ENCODE assay signal across 10 cellular contexts in the genomic region with DNA sequence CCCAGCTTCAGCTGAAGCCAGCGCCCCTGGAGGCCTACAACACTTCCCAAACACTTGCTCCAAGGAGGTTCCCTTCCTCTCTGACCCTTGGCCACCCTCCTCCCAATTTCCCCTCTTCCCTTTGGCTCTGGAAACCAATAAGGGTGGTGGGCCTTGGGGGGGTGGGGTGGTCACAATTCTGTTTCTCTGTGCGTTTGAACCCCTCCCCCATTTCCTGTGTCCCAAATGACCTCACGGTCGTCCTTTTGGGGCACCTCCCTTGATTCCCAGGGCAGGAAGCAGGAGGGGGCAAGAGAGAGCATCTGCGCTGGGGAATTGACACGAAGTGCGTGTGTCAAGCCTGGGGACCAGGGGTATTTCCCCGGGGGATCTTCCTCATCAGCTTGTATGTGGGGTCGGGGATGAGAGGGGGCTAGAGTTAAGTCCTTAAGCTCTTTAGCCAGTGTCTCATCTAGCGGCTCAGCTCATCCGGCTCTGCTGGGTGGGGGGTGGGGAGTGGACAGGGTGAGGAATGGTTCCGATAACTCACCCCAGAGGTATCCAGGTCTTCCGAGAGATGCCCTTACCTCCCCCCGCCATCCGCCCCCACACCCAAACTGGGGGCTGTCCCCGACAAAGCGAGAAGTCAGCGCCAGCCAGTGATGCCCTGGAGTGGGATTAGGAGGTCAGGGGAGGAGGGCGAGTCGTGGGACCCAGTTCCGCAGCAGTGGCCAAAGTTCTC. TPM values are rescaled to one million over a fixed set of nuclear protein-coding genes. Genes with fewer than 3 reads are reported as not detected.
A peak's percentile ranks its signal among the peaks of the same experiment; 100 is the strongest.
DNase-seq lines count a peak whose midpoint lies in the region; ATAC-seq, FAIRE-seq and TF ChIP-seq lines count a peak whose summit lies in the region.
"Had no signal": no experiment of that assay in that cellular context is flagged by ENCODE, and none has a peak within 500 bp of the region (broad histone marks: within the 10 kb centered on the region; RNA-seq: fewer than 3 reads in every experiment).

No MANE protein-coding gene starts in this region.

- 19% methylated on average over 14 of the region's 21 CpGs for WGBS in HepG2 (ENCODE audit: low lambda C conversion rate)
- WGBS in transverse colon (ENCODE audit: low coverage in 1 of 2), 2 donors, result 38 to 71% methylated on average over 1 to 16 of the region's 21 CpGs
- WGBS in SK-N-SH (ENCODE audit: low lambda C conversion rate), result 94% methylated on average over 13 of the region's 21 CpGs

- H3K36me3 ChIP-seq in HepG2 (replicated peaks in 1 of 2; ENCODE audit: control insufficient read depth in 1 of 2, insufficient read depth in 2 of 2, low read length in 2 of 2), result no peaks in the 10 kb centered on the region
- no peaks in the 10 kb centered on the region for H3K36me3 ChIP-seq in transverse colon
- H3K36me3 ChIP-seq in SK-N-SH (replicated peaks in 1 of 2; ENCODE audit: control insufficient read depth in 1 of 2, insufficient read depth in 2 of 2, low read length in 1 of 2), result peaks cover 10 to 17% of the 10 kb centered on the region in 2 experiments

- TF ChIP-seq RAD21 in HepG2 (CRISPR knock-in tag; IDR thresholded peaks at IDR 0.05), result no peak
- no peak for TF ChIP-seq RAD21 in SK-N-SH (IDR thresholded peaks at IDR 0.05; ENCODE audit: low read length)

- H3K9me3 ChIP-seq in HepG2 (ENCODE audit: low read length) (no peaks in the 10 kb centered on the region), transverse colon (no peaks in the 10 kb centered on the region), SK-N-SH (no peaks in the 10 kb centered on the region)

- no peaks in the 10 kb centered on the region for H3K9me2 ChIP-seq in SK-N-SH

- peaks cover 49% of the 10 kb centered on the region for H3K27me3 Mint-ChIP-seq in activated CD8-positive, alpha-beta memory T cell treated with anti-CD3 and anti-CD28 coated beads, Interleukin-2, amount 10 ng/mL, durations not matched to agents 7 days and 5 days
- peaks cover 32% of the 10 kb centered on the region for H3K27me3 Mint-ChIP-seq in activated T-helper 17 cell treated with anti-CD3 and anti-CD28 coated beads, Interleukin-2, amount 50 U/mL, for 72 hours

- peaks cover 62% of the 10 kb centered on the region for H3K4me1 ChIP-seq in HepG2 (ENCODE audit: insufficient read depth, low read length)
- peaks cover 10 to 52% (median 35%) of the 10 kb centered on the region in 4 donors for H3K4me1 ChIP-seq in transverse colon
- H3K4me1 ChIP-seq in SK-N-SH (ENCODE audit: control insufficient read depth in 1 of 2, insufficient read depth in 2 of 2, low read depth in 1 of 2, low read length in 1 of 2), result peaks cover 0 to 13% of the 10 kb centered on the region in 2 experiments; a peak in 2 of 4 replicates

- H4K20me1 ChIP-seq in HepG2 (ENCODE audit: insufficient read depth, low read length) (no peaks in the 10 kb centered on the region), SK-N-SH (ENCODE audit: insufficient read depth) (peaks cover 5% of the 10 kb centered on the region; the same call in 1 of the 2 replicates)

- H3K4me1 Mint-ChIP-seq in activated CD8-positive, alpha-beta memory T cell treated with anti-CD3 and anti-CD28 coated beads, Interleukin-2, amount 10 ng/mL, durations not matched to agents 7 days and 5 days, result peaks cover 19% of the 10 kb centered on the region
- H3K4me1 Mint-ChIP-seq in activated T-helper 17 cell treated with anti-CD3 and anti-CD28 coated beads, Interleukin-2, amount 50 U/mL, for 72 hours, result peaks cover 5% of the 10 kb centered on the region

- FAIRE-seq in HepG2 (lab: Jason Lieb, UNC) (no peak), urothelium cell line (lab: Jason Lieb, UNC) (no peak)

- no peak for ATAC-seq in activated CD8-positive, alpha-beta memory T cell treated with anti-CD3 and anti-CD28 coated beads, Interleukin-2, amount 10 ng/mL, durations not matched to agents 7 days and 5 days
- ATAC-seq in activated T-helper 17 cell treated with anti-CD3 and anti-CD28 coated beads, Interleukin-2, amount 50 U/mL, for 72 hours (replicated peaks), result no peak
- ATAC-seq in HepG2, result no peak

- intact Hi-C loops in HepG2 (cut with micrococcal nuclease; ENCODE audit: unreplicated experiment), result loop anchor here (1.0 to 2.0 kb wide), 3 partner anchors 15 to 32 kb away; no protein-coding TSS in a partner anchor
- intact Hi-C loops in transverse colon (cut with DNase I; ENCODE audit: low total_unique reads), result loop anchor here (2.0 to 5.0 kb wide), 2 partner anchors 76 to 89 kb away; a partner anchor contains a TSS

- H3K4me3 ChIP-seq in HepG2 (replicated peaks in 1 of 3; ENCODE audit: insufficient read depth in 1 of 3, low read depth in 2 of 3, low read length in 3 of 3) (peak overlapping the region; percentile 57 to 89 (median 70); a peak in 5 of 6 replicates), transverse colon (peak overlapping the region; percentile 7 to 66 (median 54)), SK-N-SH (ENCODE audit: low read depth in 2 of 2, low read length in 1 of 2) (no peak overlapping the region)

- H3K36me3 Mint-ChIP-seq in activated CD8-positive, alpha-beta memory T cell treated with anti-CD3 and anti-CD28 coated beads, Interleukin-2, amount 10 ng/mL, durations not matched to agents 7 days and 5 days, result no peaks in the 10 kb centered on the region
- H3K36me3 Mint-ChIP-seq in activated T-helper 17 cell treated with anti-CD3 and anti-CD28 coated beads, Interleukin-2, amount 50 U/mL, for 72 hours (ENCODE audit: low read depth), result peaks cover 15% of the 10 kb centered on the region

- TF ChIP-seq POLR2A in HepG2 (IDR thresholded peaks at IDR 0.05; ENCODE audit: insufficient read depth in 1 of 2, low read depth in 2 of 2, low read length in 2 of 2) (no peak), transverse colon (IDR thresholded peaks at IDR 0.05) (no peak)

- H3K27me3 ChIP-seq in HepG2 (ENCODE audit: control insufficient read depth in 1 of 2, insufficient read depth in 2 of 2, low read length in 2 of 2) (peaks cover 0 to 24% of the 10 kb centered on the region in 2 experiments; a peak in 4 of 5 replicates), transverse colon (peaks cover 64% of the 10 kb centered on the region), SK-N-SH (ENCODE audit: insufficient read depth) (no peaks in the 10 kb centered on the region)

- peaks cover 3% of the 10 kb centered on the region for H3F3A ChIP-seq in SK-N-SH (replicated peaks; ENCODE audit: insufficient read depth)

- BruUV-seq in HepG2 (replicated peaks; lab: Mats Ljungman, UMichigan), result no TSS peak

- no peak for TF ChIP-seq CTCF in HepG2 (CRISPR knock-in tag; IDR thresholded peaks at IDR 0.05)
- no peak for TF ChIP-seq CTCF in transverse colon (IDR thresholded peaks at IDR 0.05)
- no peak for TF ChIP-seq CTCF in SK-N-SH (IDR thresholded peaks at IDR 0.05)

- H3K4me3 Mint-ChIP-seq in activated CD8-positive, alpha-beta memory T cell treated with anti-CD3 and anti-CD28 coated beads, Interleukin-2, amount 10 ng/mL, durations not matched to agents 7 days and 5 days, result peak overlapping the region; percentile 74
- peak overlapping the region; percentile 62 for H3K4me3 Mint-ChIP-seq in activated T-helper 17 cell treated with anti-CD3 and anti-CD28 coated beads, Interleukin-2, amount 50 U/mL, for 72 hours

- H3K9me3 Mint-ChIP-seq in activated CD8-positive, alpha-beta memory T cell treated with anti-CD3 and anti-CD28 coated beads, Interleukin-2, amount 10 ng/mL, durations not matched to agents 7 days and 5 days (ENCODE audit: low read depth), result no peaks in the 10 kb centered on the region
- no peaks in the 10 kb centered on the region for H3K9me3 Mint-ChIP-seq in activated T-helper 17 cell treated with anti-CD3 and anti-CD28 coated beads, Interleukin-2, amount 50 U/mL, for 72 hours

- POLR2A ChIA-PET in HepG2 (lab: Yijun Ruan, JAX) (interaction anchor here (2.2 to 3.5 kb wide), 2 partner anchors 10 to 15 kb away, joined by 8 to 16 read pairs; no protein-coding TSS in a partner anchor), SK-N-SH (lab: Yijun Ruan, JAX) (interaction anchor here (0.5 to 0.6 kb wide), 2 partner anchors 9 to 92 kb away, joined by 3 to 4 read pairs; no protein-coding TSS in a partner anchor)

- H3K27ac ChIP-seq in HepG2 (ENCODE audit: extremely low read length, insufficient read depth, low read length) (no peak overlapping the region), transverse colon (peak overlapping the region; percentile 83 to 87 (median 86)), SK-N-SH (ENCODE audit: low read depth in 2 of 2, low read length in 1 of 2) (no peak overlapping the region)

- no peak for DNase-seq in activated CD8-positive, alpha-beta memory T cell treated with anti-CD3 and anti-CD28 coated beads, Interleukin-2, amount 10 ng/mL, durations not matched to agents 7 days and 5 days
- no peak for DNase-seq in activated CD8-positive, alpha-beta memory T cell treated with anti-CD3 and anti-CD28 coated beads, Interleukin-2, amount 50 U/mL, for 48 hours
- DNase-seq in HepG2 (ENCODE audit: low spot score), result no peak
- no peak for DNase-seq in transverse colon
- DNase-seq in SK-N-SH, result no peak
- no peak for DNase-seq in urothelium cell line (ENCODE audit: low spot score)
- no peak for DNase-seq in A172 (ENCODE audit: low spot score)

- TF ChIP-seq EP300 in HepG2 (IDR thresholded peaks at IDR 0.05; ENCODE audit: low read depth in 2 of 2, low read length in 2 of 2) (no peak), HepG2 (CRISPR knock-in tag; IDR thresholded peaks at IDR 0.05; ENCODE audit: borderline replicate concordance) (no peak), transverse colon (IDR thresholded peaks at IDR 0.05; ENCODE audit: low read depth) (no peak), SK-N-SH (IDR thresholded peaks at IDR 0.05; ENCODE audit: borderline replicate concordance in 1 of 2, low read depth in 1 of 2, low read length in 1 of 2) (no peak)

- H3K9ac ChIP-seq in HepG2 (ENCODE audit: insufficient read depth, low read depth, low read length) (no peak overlapping the region), SK-N-SH (no peak overlapping the region)

- H3K4me2 ChIP-seq in HepG2 (ENCODE audit: low read depth, low read length) (peak overlapping the region; percentile 100), SK-N-SH (no peak overlapping the region)

- in situ Hi-C loops in HepG2 (cut with HindIII; ENCODE audit: extremely low pct_ligation_motif_present, low pct_unique_long_range_greater_than_20kb), result loop anchor here (5.0 kb wide), 1 partner anchor 89 kb away; a partner anchor contains a TSS
- in situ Hi-C loops in transverse colon (cut with MboI; ENCODE audit: low pct_ligation_motif_present in 1 of 4, low pct_unique_long_range_greater_than_20kb in 1 of 4, low sequenced_read_pairs in 3 of 4), result loop anchor here (5.0 to 25.0 kb wide), 4 partner anchors 73 to 99 kb away; a partner anchor contains a TSS

- no peaks in the 10 kb centered on the region for H3K79me2 ChIP-seq in HepG2 (ENCODE audit: insufficient read depth, low read length)
- peaks cover 4% of the 10 kb centered on the region; the same call in 1 of the 2 replicates for H3K79me2 ChIP-seq in SK-N-SH (ENCODE audit: insufficient read depth)

- no peak overlapping the region for H2AFZ ChIP-seq in HepG2 (ENCODE audit: low read length)
- no peak overlapping the region for H2AFZ ChIP-seq in SK-N-SH (ENCODE audit: low read depth)

- CTCF ChIA-PET in activated CD8-positive, alpha-beta memory T cell treated with anti-CD3 and anti-CD28 coated beads, Interleukin-2, amount 10 ng/mL, durations not matched to agents 7 days and 5 days (lab: Charles Lee), result interaction anchor here (0.7 to 18.4 kb wide), 8 partner anchors 13 to 92 kb away, joined by 3 to 216 read pairs (median 4); a partner anchor contains a TSS
- CTCF ChIA-PET in HepG2 (lab: Yijun Ruan, JAX; ENCODE audit: low intra/inter-chr PET ratio, low total read pairs) (interaction anchor here (1.8 to 2.9 kb wide), 4 partner anchors 17 to 92 kb away, joined by 12 to 19 read pairs (median 14); no protein-coding TSS in a partner anchor), SK-N-SH (lab: Yijun Ruan, JAX) (interaction anchor here (0.6 to 5.7 kb wide), 18 partner anchors 9 to 119 kb away, joined by 3 to 62 read pairs (median 4); a partner anchor contains a TSS)

- no peak overlapping the region for H3K27ac Mint-ChIP-seq in activated CD8-positive, alpha-beta memory T cell treated with anti-CD3 and anti-CD28 coated beads, Interleukin-2, amount 10 ng/mL, durations not matched to agents 7 days and 5 days
- H3K27ac Mint-ChIP-seq in activated T-helper 17 cell treated with anti-CD3 and anti-CD28 coated beads, Interleukin-2, amount 50 U/mL, for 72 hours, result no peak overlapping the region

RNA-seq across cellular contexts. Expression of a gene that starts 0.6 kb away (rescaled TPM):
- under 1 TPM; 0.16 to 0.76 TPM for total RNA-seq in activated CD8-positive, alpha-beta memory T cell treated with anti-CD3 and anti-CD28 coated beads, Interleukin-2, amount 10 ng/mL, durations not matched to agents 7 days and 5 days
- under 1 TPM; 0.50 to 0.84 TPM for total RNA-seq in activated T-helper 17 cell treated with anti-CD3 and anti-CD28 coated beads, Interleukin-2, amount 50 U/mL, for 72 hours
- total RNA-seq in HepG2 (2016; rRNA removed; fragmentation: Illumina TruSeq; extraction: Trizol) (0.48 and 1.2 TPM in 2 replicates), transverse colon (10 to 100 TPM in 1 of 4 donors, 1 to 10 TPM in 3; 5.8 to 10.1 (median 6.5) TPM)
- 0.44 and 0.51 TPM in 2 replicates for total RNA-seq in HepG2 (2016; cell fraction: cytosol; rRNA removed; fragmentation: Illumina TruSeq; extraction: Trizol; ENCODE audit: low read depth)
- 0.33 and 1.5 TPM in 2 replicates for total RNA-seq in HepG2 (2016; cell fraction: insoluble cytoplasmic fraction; rRNA removed; fragmentation: Illumina TruSeq; extraction: Trizol)
- total RNA-seq in HepG2 (2016; cell fraction: membrane; rRNA removed; fragmentation: Illumina TruSeq; extraction: Trizol), result 0.65 and 0.80 TPM in 2 replicates
- total RNA-seq in HepG2 (2016; cell fraction: nucleus; rRNA removed; fragmentation: Illumina TruSeq; extraction: Trizol), result 1.5 and 1.9 TPM in 2 replicates
- polyA plus RNA-seq in HepG2 (2011; rRNA removed) (6.3 and 6.8 TPM in 2 replicates), SK-N-SH (2012; rRNA removed) (1.3 and 1.4 TPM in 2 replicates)
- 2.8 and 4.8 TPM in 2 replicates for polyA plus RNA-seq in HepG2 (2011; cell fraction: cytosol; rRNA removed)
- 5.1 and 7.8 TPM in 2 replicates for polyA plus RNA-seq in HepG2 (2011; cell fraction: nucleus; rRNA removed)
- polyA plus RNA-seq in HepG2 (2012), result 0.59 and 0.89 TPM in 2 replicates
- 0.98 and 1.0 TPM in 2 replicates for polyA plus RNA-seq in HepG2 (2016; cell fraction: cytosol; fragmentation: Illumina TruSeq; extraction: Trizol; ENCODE audit: low read depth)
- 0.95 and 1.4 TPM in 2 replicates for polyA plus RNA-seq in HepG2 (2016; cell fraction: insoluble cytoplasmic fraction; fragmentation: Illumina TruSeq; extraction: Trizol; ENCODE audit: low read depth)
- 0.85 and 1.4 TPM in 2 replicates for polyA plus RNA-seq in HepG2 (2016; cell fraction: membrane; fragmentation: Illumina TruSeq; extraction: Trizol; ENCODE audit: low read depth)
- 2.5 and 3.0 TPM in 2 replicates for polyA plus RNA-seq in HepG2 (2016; cell fraction: nucleus; fragmentation: Illumina TruSeq; extraction: Trizol; ENCODE audit: insufficient read depth, low read depth)
- 3.0 and 4.4 TPM in 2 replicates for polyA minus RNA-seq in HepG2 (2011; rRNA and poly(A)+ RNA removed; ENCODE audit: low replicate concordance)
- 1.8 and 2.2 TPM in 2 replicates for polyA minus RNA-seq in HepG2 (2011; cell fraction: cytosol; rRNA and poly(A)+ RNA removed)
- polyA minus RNA-seq in HepG2 (2011; cell fraction: nucleus; rRNA and poly(A)+ RNA removed), result 1.9 and 3.0 TPM in 2 replicates
- polyA plus RNA-seq in SK-N-SH (2012; cell fraction: cytosol; rRNA removed), result 0.40 and 0.71 TPM in 2 replicates
- 14.9 and 16.5 TPM in 2 replicates for polyA plus RNA-seq in SK-N-SH (2012; cell fraction: nucleus; rRNA removed)
- total RNA-seq in A172 (2014; rRNA removed; shearing (Covaris generic)), result 0.10 TPM in 2 replicates
- total RNA-seq: SK-MEL-5 had no signal

RNA-seq across cellular contexts. Expression of a gene that starts 9.4 kb away (rescaled TPM):
- total RNA-seq in activated CD8-positive, alpha-beta memory T cell treated with anti-CD3 and anti-CD28 coated beads, Interleukin-2, amount 10 ng/mL, durations not matched to agents 7 days and 5 days, result not detected
- total RNA-seq in activated T-helper 17 cell treated with anti-CD3 and anti-CD28 coated beads, Interleukin-2, amount 50 U/mL, for 72 hours, result not detected
- 0.46 and 0.80 TPM in 2 replicates for total RNA-seq in HepG2 (2016; rRNA removed; fragmentation: Illumina TruSeq; extraction: Trizol)
- total RNA-seq in HepG2 (2016; cell fraction: cytosol; rRNA removed; fragmentation: Illumina TruSeq; extraction: Trizol; ENCODE audit: low read depth), result 0.44 and 0.71 TPM in 2 replicates
- total RNA-seq in HepG2 (2016; cell fraction: insoluble cytoplasmic fraction; rRNA removed; fragmentation: Illumina TruSeq; extraction: Trizol), result 0.16 and 0.37 TPM in 2 replicates
- 0.49 and 0.62 TPM in 2 replicates for total RNA-seq in HepG2 (2016; cell fraction: membrane; rRNA removed; fragmentation: Illumina TruSeq; extraction: Trizol)
- total RNA-seq in HepG2 (2016; cell fraction: nucleus; rRNA removed; fragmentation: Illumina TruSeq; extraction: Trizol), result 0.66 and 0.68 TPM in 2 replicates
- 2.7 and 3.5 TPM in 2 replicates for polyA plus RNA-seq in HepG2 (2011; rRNA removed)
- polyA plus RNA-seq in HepG2 (2011; cell fraction: cytosol; rRNA removed), result 2.0 and 3.1 TPM in 2 replicates
- polyA plus RNA-seq in HepG2 (2011; cell fraction: nucleus; rRNA removed), result 3.6 and 3.8 TPM in 2 replicates
- 0.79 and 1.0 TPM in 2 replicates for polyA plus RNA-seq in HepG2 (2012)
- 0.61 and 0.80 TPM in 2 replicates for polyA plus RNA-seq in HepG2 (2016; cell fraction: cytosol; fragmentation: Illumina TruSeq; extraction: Trizol; ENCODE audit: low read depth)
- polyA plus RNA-seq in HepG2 (2016; cell fraction: insoluble cytoplasmic fraction; fragmentation: Illumina TruSeq; extraction: Trizol; ENCODE audit: low read depth), result 0.58 TPM in 1 of 2 replicates, not detected in the other
- polyA plus RNA-seq in HepG2 (2016; cell fraction: membrane; fragmentation: Illumina TruSeq; extraction: Trizol; ENCODE audit: low read depth), result 0.61 and 0.72 TPM in 2 replicates
- 0.99 and 1.3 TPM in 2 replicates for polyA plus RNA-seq in HepG2 (2016; cell fraction: nucleus; fragmentation: Illumina TruSeq; extraction: Trizol; ENCODE audit: insufficient read depth, low read depth)
- polyA minus RNA-seq in HepG2 (2011; rRNA and poly(A)+ RNA removed; ENCODE audit: low replicate concordance), result 2.1 TPM in 1 of 2 replicates, not detected in the other
- polyA minus RNA-seq in HepG2 (2011; cell fraction: cytosol; rRNA and poly(A)+ RNA removed), result 0.49 TPM in 1 of 2 replicates, not detected in the other
- 0.39 TPM in 1 of 2 replicates, not detected in the other for polyA minus RNA-seq in HepG2 (2011; cell fraction: nucleus; rRNA and poly(A)+ RNA removed)
- total RNA-seq in transverse colon, result 100 to 1,000 TPM in 3 of 4 donors, 10 to 100 TPM in 1; 91.3 to 160 (median 108) TPM
- 0.06 TPM in 1 of 2 replicates, not detected in the other for polyA plus RNA-seq in SK-N-SH (2012; rRNA removed)
- polyA plus RNA-seq in SK-N-SH (2012; cell fraction: cytosol; rRNA removed), result not detected in 2 replicates
- 0.07 and 0.08 TPM in 2 replicates for polyA plus RNA-seq in SK-N-SH (2012; cell fraction: nucleus; rRNA removed)
- total RNA-seq in A172 (2014; rRNA removed; shearing (Covaris generic)), result not detected in 2 replicates
- total RNA-seq: myocyte, SK-MEL-5 had no signal

RNA-seq across cellular contexts. Expression of a gene that starts 21.7 kb away (rescaled TPM):
- 1 to 10 TPM; 6.6 TPM for total RNA-seq in activated CD8-positive, alpha-beta memory T cell treated with anti-CD3 and anti-CD28 coated beads, Interleukin-2, amount 10 ng/mL, durations not matched to agents 7 days and 5 days
- 1 to 10 TPM; 7.3 to 8.0 TPM for total RNA-seq in activated T-helper 17 cell treated with anti-CD3 and anti-CD28 coated beads, Interleukin-2, amount 50 U/mL, for 72 hours
- total RNA-seq in HepG2 (2016; rRNA removed; fragmentation: Illumina TruSeq; extraction: Trizol) (0.18 TPM in 1 of 2 replicates, not detected in the other), transverse colon (1 to 10 TPM in 1 of 4 donors, under 1 TPM in 1, not detected in 2; 0.96 to 1.5 TPM)
- total RNA-seq in HepG2 (2016; cell fraction: cytosol; rRNA removed; fragmentation: Illumina TruSeq; extraction: Trizol; ENCODE audit: low read depth), result not detected in 2 replicates
- 0.19 TPM in 1 of 2 replicates, not detected in the other for total RNA-seq in HepG2 (2016; cell fraction: insoluble cytoplasmic fraction; rRNA removed; fragmentation: Illumina TruSeq; extraction: Trizol)
- total RNA-seq in HepG2 (2016; cell fraction: membrane; rRNA removed; fragmentation: Illumina TruSeq; extraction: Trizol), result not detected in 2 replicates
- 0.34 and 0.47 TPM in 2 replicates for total RNA-seq in HepG2 (2016; cell fraction: nucleus; rRNA removed; fragmentation: Illumina TruSeq; extraction: Trizol)
- polyA plus RNA-seq in HepG2 (2011; rRNA removed) (0.12 and 0.22 TPM in 2 replicates), SK-N-SH (2012; rRNA removed) (3.1 and 6.8 TPM in 2 replicates)
- polyA plus RNA-seq in HepG2 (2011; cell fraction: cytosol; rRNA removed), result 0.14 and 0.28 TPM in 2 replicates
- 0.97 and 1.5 TPM in 2 replicates for polyA plus RNA-seq in HepG2 (2011; cell fraction: nucleus; rRNA removed)
- polyA plus RNA-seq in HepG2 (2012), result 0.17 and 0.63 TPM in 2 replicates
- 0.25 and 0.49 TPM in 2 replicates for polyA plus RNA-seq in HepG2 (2016; cell fraction: cytosol; fragmentation: Illumina TruSeq; extraction: Trizol; ENCODE audit: low read depth)
- 0.46 and 0.95 TPM in 2 replicates for polyA plus RNA-seq in HepG2 (2016; cell fraction: insoluble cytoplasmic fraction; fragmentation: Illumina TruSeq; extraction: Trizol; ENCODE audit: low read depth)
- polyA plus RNA-seq in HepG2 (2016; cell fraction: membrane; fragmentation: Illumina TruSeq; extraction: Trizol; ENCODE audit: low read depth), result 0.40 and 0.63 TPM in 2 replicates
- polyA plus RNA-seq in HepG2 (2016; cell fraction: nucleus; fragmentation: Illumina TruSeq; extraction: Trizol; ENCODE audit: insufficient read depth, low read depth), result 0.44 and 0.90 TPM in 2 replicates
- polyA minus RNA-seq in HepG2 (2011; rRNA and poly(A)+ RNA removed; ENCODE audit: low replicate concordance), result 0.98 and 1.9 TPM in 2 replicates
- polyA minus RNA-seq in HepG2 (2011; cell fraction: cytosol; rRNA and poly(A)+ RNA removed), result not detected in 2 replicates
- not detected in 2 replicates for polyA minus RNA-seq in HepG2 (2011; cell fraction: nucleus; rRNA and poly(A)+ RNA removed)
- 2.7 and 4.1 TPM in 2 replicates for polyA plus RNA-seq in SK-N-SH (2012; cell fraction: cytosol; rRNA removed)
- 6.2 and 8.0 TPM in 2 replicates for polyA plus RNA-seq in SK-N-SH (2012; cell fraction: nucleus; rRNA removed)
- total RNA-seq in A172 (2014; rRNA removed; shearing (Covaris generic)), result 0.45 and 0.46 TPM in 2 replicates
- total RNA-seq: myocyte had no signal

RNA-seq across cellular contexts. Expression of a gene that starts 38.7 kb away (rescaled TPM):
- total RNA-seq in activated CD8-positive, alpha-beta memory T cell treated with anti-CD3 and anti-CD28 coated beads, Interleukin-2, amount 10 ng/mL, durations not matched to agents 7 days and 5 days, result 10 to 100 TPM in 1 of 2 experiments, 1 to 10 TPM in 1; 8.5 to 10.2 TPM
- total RNA-seq in activated T-helper 17 cell treated with anti-CD3 and anti-CD28 coated beads, Interleukin-2, amount 50 U/mL, for 72 hours, result 10 to 100 TPM in 1 of 2 donors, 1 to 10 TPM in 1; 6.9 to 10.6 TPM
- 6.8 and 10.1 TPM in 2 replicates for total RNA-seq in HepG2 (2016; rRNA removed; fragmentation: Illumina TruSeq; extraction: Trizol)
- 2.0 and 2.6 TPM in 2 replicates for total RNA-seq in HepG2 (2016; cell fraction: cytosol; rRNA removed; fragmentation: Illumina TruSeq; extraction: Trizol; ENCODE audit: low read depth)
- total RNA-seq in HepG2 (2016; cell fraction: insoluble cytoplasmic fraction; rRNA removed; fragmentation: Illumina TruSeq; extraction: Trizol), result 5.6 and 10.3 TPM in 2 replicates
- total RNA-seq in HepG2 (2016; cell fraction: membrane; rRNA removed; fragmentation: Illumina TruSeq; extraction: Trizol), result 4.5 and 5.1 TPM in 2 replicates
- 15.8 and 18.9 TPM in 2 replicates for total RNA-seq in HepG2 (2016; cell fraction: nucleus; rRNA removed; fragmentation: Illumina TruSeq; extraction: Trizol)
- 7.5 and 8.7 TPM in 2 replicates for polyA plus RNA-seq in HepG2 (2011; rRNA removed)
- polyA plus RNA-seq in HepG2 (2011; cell fraction: cytosol; rRNA removed), result 2.1 and 2.7 TPM in 2 replicates
- polyA plus RNA-seq in HepG2 (2011; cell fraction: nucleus; rRNA removed), result 19.4 and 25.6 TPM in 2 replicates
- 6.6 and 7.1 TPM in 2 replicates for polyA plus RNA-seq in HepG2 (2012)
- 1.8 and 2.2 TPM in 2 replicates for polyA plus RNA-seq in HepG2 (2016; cell fraction: cytosol; fragmentation: Illumina TruSeq; extraction: Trizol; ENCODE audit: low read depth)
- 7.1 and 7.6 TPM in 2 replicates for polyA plus RNA-seq in HepG2 (2016; cell fraction: insoluble cytoplasmic fraction; fragmentation: Illumina TruSeq; extraction: Trizol; ENCODE audit: low read depth)
- 3.7 and 3.8 TPM in 2 replicates for polyA plus RNA-seq in HepG2 (2016; cell fraction: membrane; fragmentation: Illumina TruSeq; extraction: Trizol; ENCODE audit: low read depth)
- 45.5 and 49.8 TPM in 2 replicates for polyA plus RNA-seq in HepG2 (2016; cell fraction: nucleus; fragmentation: Illumina TruSeq; extraction: Trizol; ENCODE audit: insufficient read depth, low read depth)
- polyA minus RNA-seq in HepG2 (2011; rRNA and poly(A)+ RNA removed; ENCODE audit: low replicate concordance), result 1.6 and 4.0 TPM in 2 replicates
- 2.7 and 4.0 TPM in 2 replicates for polyA minus RNA-seq in HepG2 (2011; cell fraction: cytosol; rRNA and poly(A)+ RNA removed)
- 14.8 and 19.6 TPM in 2 replicates for polyA minus RNA-seq in HepG2 (2011; cell fraction: nucleus; rRNA and poly(A)+ RNA removed)
- total RNA-seq in transverse colon, result 10 to 100 TPM in 2 of 4 donors, 1 to 10 TPM in 2; 8.1 to 40.0 (median 15.1) TPM
- polyA plus RNA-seq in SK-N-SH (2012; rRNA removed), result 6.4 and 8.5 TPM in 2 replicates
- 5.6 and 5.8 TPM in 2 replicates for polyA plus RNA-seq in SK-N-SH (2012; cell fraction: cytosol; rRNA removed)
- 27.2 and 31.2 TPM in 2 replicates for polyA plus RNA-seq in SK-N-SH (2012; cell fraction: nucleus; rRNA removed)
- 6.7 and 9.6 TPM in 2 replicates for total RNA-seq in A172 (2014; rRNA removed; shearing (Covaris generic))

Comparison
In these comparisons a context has a peak if more than half of its experiments do, and no peak if none do; other contexts are left out.
1. H3K27ac ChIP-seq: peak in transverse colon (4 of 4); none in HepG2 (single experiment) and SK-N-SH (0 of 2).
2. H3K4me3 ChIP-seq: peak in HepG2 (3 of 3) and transverse colon (4 of 4); none in SK-N-SH (0 of 2).
3. RNA of a gene that starts 9.4 kb away (total RNA-seq): 91.3 to 160 TPM in transverse colon; 0.16 to 0.80 TPM in HepG2, not detected in activated CD8-positive, alpha-beta memory T cell treated with anti-CD3 and anti-CD28 coated beads, Interleukin-2, amount 10 ng/mL, durations not matched to agents 7 days and 5 days, not detected in activated T-helper 17 cell treated with anti-CD3 and anti-CD28 coated beads, Interleukin-2, amount 50 U/mL, for 72 hours and not detected in A172; every median in the first group is over 10 times any median in the second.